In genomic region chr22:23828800-23829680, GRCh38 we compare ENCODE assay signal across 1 cellular context.
TF ChIP-seq lines count a peak whose summit lies in the region.

No MANE protein-coding gene starts in this region.

TF ChIP-seq in GM12878, 131 proteins besides CTCF, POLR2A, EP300 and RAD21:
- no peak for TF ChIP-seq BHLHE40 (IDR thresholded peaks at IDR 0.05; ENCODE audit: borderline replicate concordance in 1 of 2, low read depth in 2 of 2, low read length in 1 of 2)
- TF ChIP-seq ATF2 (IDR thresholded peaks at IDR 0.05; ENCODE audit: low read length): no peak
- TF ChIP-seq, protein P1, sequence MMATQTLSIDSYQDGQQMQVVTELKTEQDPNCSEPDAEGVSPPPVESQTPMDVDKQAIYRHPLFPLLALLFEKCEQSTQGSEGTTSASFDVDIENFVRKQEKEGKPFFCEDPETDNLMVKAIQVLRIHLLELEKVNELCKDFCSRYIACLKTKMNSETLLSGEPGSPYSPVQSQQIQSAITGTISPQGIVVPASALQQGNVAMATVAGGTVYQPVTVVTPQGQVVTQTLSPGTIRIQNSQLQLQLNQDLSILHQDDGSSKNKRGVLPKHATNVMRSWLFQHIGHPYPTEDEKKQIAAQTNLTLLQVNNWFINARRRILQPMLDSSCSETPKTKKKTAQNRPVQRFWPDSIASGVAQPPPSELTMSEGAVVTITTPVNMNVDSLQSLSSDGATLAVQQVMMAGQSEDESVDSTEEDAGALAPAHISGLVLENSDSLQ (IDR thresholded peaks at IDR 0.05): no peak
- no peak for TF ChIP-seq BMI1 (IDR thresholded peaks at IDR 0.05; ENCODE audit: borderline replicate concordance)
- no peak for TF ChIP-seq CBX5 (IDR thresholded peaks at IDR 0.05; ENCODE audit: low read depth)
- TF ChIP-seq MAX (IDR thresholded peaks at IDR 0.05; ENCODE audit: low read depth, low read length): no peak
- no peak for TF ChIP-seq YBX1 (IDR thresholded peaks at IDR 0.05)
- TF ChIP-seq, protein P2, sequence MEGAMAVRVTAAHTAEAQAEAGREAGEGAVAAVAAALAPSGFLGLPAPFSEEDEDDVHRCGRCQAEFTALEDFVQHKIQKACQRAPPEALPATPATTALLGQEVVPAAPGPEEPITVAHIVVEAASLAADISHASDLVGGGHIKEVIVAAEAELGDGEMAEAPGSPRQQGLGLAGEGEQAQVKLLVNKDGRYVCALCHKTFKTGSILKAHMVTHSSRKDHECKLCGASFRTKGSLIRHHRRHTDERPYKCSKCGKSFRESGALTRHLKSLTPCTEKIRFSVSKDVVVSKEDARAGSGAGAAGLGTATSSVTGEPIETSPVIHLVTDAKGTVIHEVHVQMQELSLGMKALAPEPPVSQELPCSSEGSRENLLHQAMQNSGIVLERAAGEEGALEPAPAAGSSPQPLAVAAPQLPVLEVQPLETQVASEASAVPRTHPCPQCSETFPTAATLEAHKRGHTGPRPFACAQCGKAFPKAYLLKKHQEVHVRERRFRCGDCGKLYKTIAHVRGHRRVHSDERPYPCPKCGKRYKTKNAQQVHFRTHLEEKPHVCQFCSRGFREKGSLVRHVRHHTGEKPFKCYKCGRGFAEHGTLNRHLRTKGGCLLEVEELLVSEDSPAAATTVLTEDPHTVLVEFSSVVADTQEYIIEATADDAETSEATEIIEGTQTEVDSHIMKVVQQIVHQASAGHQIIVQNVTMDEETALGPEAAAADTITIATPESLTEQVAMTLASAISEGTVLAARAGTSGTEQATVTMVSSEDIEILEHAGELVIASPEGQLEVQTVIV (IDR thresholded peaks at IDR 0.05; ENCODE audit: borderline replicate concordance, partially characterized antibody): no peak
- TF ChIP-seq ZSCAN29 (IDR thresholded peaks at IDR 0.05): no peak
- no peak for TF ChIP-seq SKIL (IDR thresholded peaks at IDR 0.05; ENCODE audit: low read depth, poor library complexity, severe bottlenecking)
- TF ChIP-seq IKZF1 (conservative IDR thresholded peaks at IDR 0.05): no peak
